In the genomic region with DNA sequence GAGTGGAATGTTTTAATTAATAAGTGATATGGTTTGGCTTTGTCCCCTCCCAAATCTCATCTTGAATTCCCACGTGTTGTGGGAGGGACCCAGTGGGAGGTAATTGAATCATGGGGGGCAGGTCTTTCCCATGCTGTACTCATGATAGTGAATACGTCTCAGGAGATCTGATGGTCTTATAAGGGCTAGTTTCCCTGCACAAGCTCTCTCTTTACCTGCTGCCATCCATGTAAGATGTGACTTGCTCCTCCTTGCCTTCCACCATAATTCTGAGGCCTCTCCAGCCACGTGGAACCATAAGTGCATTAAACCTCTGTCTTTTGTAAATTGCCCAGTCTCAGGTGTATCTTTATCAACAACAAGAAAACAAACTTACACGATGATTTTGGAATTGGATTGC, we compare ENCODE assay signal across 5 cellular contexts.
DNase-seq lines count a peak whose midpoint lies in the region; ATAC-seq, FAIRE-seq and TF ChIP-seq lines count a peak whose summit lies in the region.
"Not testable (repeated sequence)": the region's sequence is repeated elsewhere in the genome, so short reads cannot be mapped to it uniquely, and the experiment has no call there.

No MANE protein-coding gene starts in this region.

- TF ChIP-seq CTCF in HEK293 (tag by site-specific recombination; IDR thresholded peaks at IDR 0.05); SU-DHL-6 (IDR thresholded peaks at IDR 0.05; ENCODE audit: insufficient read depth, low read length, poor library complexity, severe bottlenecking); K562 (IDR thresholded peaks at IDR 0.05 in 2 of 3, conservative IDR thresholded peaks at IDR 0.05 in 1 of 3; ENCODE audit: insufficient read depth in 2 of 3, low read depth in 1 of 3, low read length in 3 of 3); HepG2 (CRISPR knock-in tag; IDR thresholded peaks at IDR 0.05): not testable (repeated sequence)

- in situ Hi-C loops in K562 (cut with MboI); HepG2 (cut with HindIII; ENCODE audit: extremely low pct_ligation_motif_present, low pct_unique_long_range_greater_than_20kb): not testable (repeated sequence)

- ATAC-seq in K562, HepG2: not testable (repeated sequence)

- POLR2A ChIA-PET in HEK293 (lab: Yijun Ruan, JAX); K562 (lab: Yijun Ruan, JAX); HepG2 (lab: Yijun Ruan, JAX): not testable (repeated sequence)

- intact Hi-C loops in K562 (cut with micrococcal nuclease); HepG2 (cut with micrococcal nuclease; ENCODE audit: unreplicated experiment): not testable (repeated sequence)

- not testable (repeated sequence) for TF ChIP-seq POLR2A in K562 (conservative IDR thresholded peaks at IDR 0.05); HepG2 (IDR thresholded peaks at IDR 0.05; ENCODE audit: insufficient read depth in 1 of 2, low read depth in 2 of 2, low read length in 2 of 2)

- not testable (repeated sequence) for H3K9me2 ChIP-seq in Karpas-422 (replicated peaks; ENCODE audit: insufficient read depth, low read length); SU-DHL-6 (replicated peaks; ENCODE audit: insufficient read depth, low read length)

- H3K9me1 ChIP-seq in K562 (ENCODE audit: control insufficient read depth, insufficient read depth, low read length) = not testable (repeated sequence)

- not testable (repeated sequence) for H3K9ac ChIP-seq in Karpas-422 (ENCODE audit: low read length); SU-DHL-6 (ENCODE audit: low read length); K562 (ENCODE audit: insufficient read depth in 1 of 2, low read depth in 2 of 2, low read length in 2 of 2); HepG2 (ENCODE audit: insufficient read depth, low read depth, low read length)

- not testable (repeated sequence) for H3K4me3 ChIP-seq in HEK293 (ENCODE audit: low read depth, low read length); Karpas-422 (ENCODE audit: low read length); K562; HepG2 (replicated peaks in 1 of 3; ENCODE audit: insufficient read depth in 1 of 3, low read depth in 2 of 3, low read length in 3 of 3)
- peak overlapping the region; percentile 8 for H3K4me3 ChIP-seq in SU-DHL-6 (ENCODE audit: insufficient read depth, low read length, poor library complexity, severe bottlenecking)

- H3K36me3 ChIP-seq in HEK293 (ENCODE audit: control insufficient read depth in 2 of 2, insufficient read depth in 1 of 2, low read length in 2 of 2); Karpas-422 (ENCODE audit: insufficient read depth, low read length); SU-DHL-6 (ENCODE audit: low read length); K562 (ENCODE audit: control insufficient read depth, insufficient read depth, low read length); HepG2 (replicated peaks in 1 of 2; ENCODE audit: control insufficient read depth in 1 of 2, insufficient read depth in 2 of 2, low read length in 2 of 2): not testable (repeated sequence)

- not testable (repeated sequence) for H3K27ac ChIP-seq in HEK293 (ENCODE audit: extremely low read depth, low read depth, low read length); Karpas-422 (ENCODE audit: low read length); SU-DHL-6 (ENCODE audit: low read depth, low read length); K562 (ENCODE audit: extremely low read depth, low read depth, low read length); HepG2 (ENCODE audit: extremely low read length, insufficient read depth, low read length)

- not testable (repeated sequence) for H4K20me1 ChIP-seq in Karpas-422 (ENCODE audit: insufficient read depth, low read depth, low read length); SU-DHL-6 (ENCODE audit: low read depth, low read length); K562 (replicated peaks; ENCODE audit: control insufficient read depth, insufficient read depth, low read length); HepG2 (ENCODE audit: insufficient read depth, low read length)

- H2AFZ ChIP-seq in Karpas-422 (ENCODE audit: low read length) = 0 out of 2 replicates have a peak overlapping the region, but pooled peaks have one; percentile 88
- H2AFZ ChIP-seq in SU-DHL-6 (ENCODE audit: low read depth, low read length, severe bottlenecking) = peak overlapping the region; percentile 19
- H2AFZ ChIP-seq in K562 (ENCODE audit: low read depth, low read length); HepG2 (ENCODE audit: low read length): not testable (repeated sequence)

- not testable (repeated sequence) for H3K4me2 ChIP-seq in Karpas-422 (ENCODE audit: low read depth, low read length, poor library complexity, severe bottlenecking); SU-DHL-6 (ENCODE audit: low read depth, low read length, poor library complexity, severe bottlenecking); K562 (ENCODE audit: insufficient read depth, low read length); HepG2 (ENCODE audit: low read depth, low read length)

- not testable (repeated sequence) for H3K79me2 ChIP-seq in Karpas-422 (ENCODE audit: low read length); SU-DHL-6 (ENCODE audit: insufficient read depth, low read length); K562 (ENCODE audit: control insufficient read depth, insufficient read depth, low read length); HepG2 (ENCODE audit: insufficient read depth, low read length)

- not testable (repeated sequence) for H3K27me3 ChIP-seq in Karpas-422 (ENCODE audit: low read length); SU-DHL-6 (ENCODE audit: low read length); K562 (ENCODE audit: control insufficient read depth in 2 of 2, insufficient read depth in 2 of 2, low read length in 2 of 2); HepG2 (ENCODE audit: control insufficient read depth in 1 of 2, insufficient read depth in 2 of 2, low read length in 2 of 2)

- not testable (repeated sequence) for FAIRE-seq in K562 (lab: Jason Lieb, UNC); HepG2 (lab: Jason Lieb, UNC)

- not testable (repeated sequence) for H3F3A ChIP-seq in SU-DHL-6 (ENCODE audit: insufficient read depth)

- not testable (repeated sequence) for H3K9me3 ChIP-seq in HEK293 (ENCODE audit: control insufficient read depth, insufficient read depth, low read depth, low read length); Karpas-422 (ENCODE audit: low read length); K562 (replicated peaks; ENCODE audit: control insufficient read depth, insufficient read depth, low read depth, low read length); HepG2 (ENCODE audit: low read length)
- H3K9me3 ChIP-seq in SU-DHL-6 (ENCODE audit: insufficient read depth, low read length) = peaks cover 10% of the 10 kb centered on the region; the same call in 1 of the 2 replicates

- CTCF ChIA-PET in HEK293 (lab: Yijun Ruan, JAX) = interaction anchor here (0.6 kb wide), 1 partner anchor 763 kb away, joined by 3 read pairs; no protein-coding TSS in a partner anchor
- CTCF ChIA-PET in K562 (lab: Yijun Ruan, JAX; ENCODE audit: low intra/inter-chr PET ratio); HepG2 (lab: Yijun Ruan, JAX; ENCODE audit: low intra/inter-chr PET ratio, low total read pairs): not testable (repeated sequence)

- not testable (repeated sequence) for BruUV-seq in K562 (replicated peaks; lab: Mats Ljungman, UMichigan); HepG2 (replicated peaks; lab: Mats Ljungman, UMichigan)

- TF ChIP-seq EP300 in K562 (IDR thresholded peaks at IDR 0.05; ENCODE audit: low read length); HepG2 (IDR thresholded peaks at IDR 0.05; ENCODE audit: low read depth in 2 of 2, low read length in 2 of 2); HepG2 (CRISPR knock-in tag; IDR thresholded peaks at IDR 0.05; ENCODE audit: borderline replicate concordance): not testable (repeated sequence)

- WGBS in K562 (ENCODE audit: insufficient coverage, low coverage, missing lambda C conversion rate) = 5% methylated on average over 4 of the region's 4 CpGs
- WGBS in HepG2 (ENCODE audit: low lambda C conversion rate) = 7% methylated on average over 4 of the region's 4 CpGs

- not testable (repeated sequence) for DNase-seq in Karpas-422; K562 (ENCODE audit: extremely low read depth in 1 of 4, low spot score in 3 of 4); HepG2 (ENCODE audit: low spot score)

- not testable (repeated sequence) for H3K4me1 ChIP-seq in HEK293 (ENCODE audit: control insufficient read depth, insufficient read depth, low read length); Karpas-422 (ENCODE audit: low read length); K562 (replicated peaks in 1 of 2; ENCODE audit: control insufficient read depth in 2 of 2, insufficient read depth in 2 of 2, low read length in 2 of 2); HepG2 (ENCODE audit: insufficient read depth, low read length)

- not testable (repeated sequence) for TF ChIP-seq RAD21 in K562 (CRISPR knock-in tag; conservative IDR thresholded peaks at IDR 0.05 in 1 of 2, IDR thresholded peaks at IDR 0.05 in 1 of 2); HepG2 (CRISPR knock-in tag; IDR thresholded peaks at IDR 0.05)

TF ChIP-seq in HEK293, 187 proteins besides CTCF, POLR2A, EP300 and RAD21:
- TF ChIP-seq SETDB1 (IDR thresholded peaks at IDR 0.05; ENCODE audit: insufficient read length, low read length) = peak; percentile 59

TF ChIP-seq in K562, 482 proteins besides CTCF, POLR2A, EP300 and RAD21:
- peak; percentile 79 for TF ChIP-seq ZNF431 (CRISPR knock-in tag; IDR thresholded peaks at IDR 0.05)

TF ChIP-seq in HepG2, 621 proteins besides CTCF, POLR2A, EP300 and RAD21:
- TF ChIP-seq ZNF431 (CRISPR knock-in tag; IDR thresholded peaks at IDR 0.05; ENCODE audit: borderline replicate concordance, low read depth) = 0 out of 2 replicates have a peak, but pooled peaks have one; percentile 39
